10 cellular contexts compared by ENCODE assay signal in the genomic region with DNA sequence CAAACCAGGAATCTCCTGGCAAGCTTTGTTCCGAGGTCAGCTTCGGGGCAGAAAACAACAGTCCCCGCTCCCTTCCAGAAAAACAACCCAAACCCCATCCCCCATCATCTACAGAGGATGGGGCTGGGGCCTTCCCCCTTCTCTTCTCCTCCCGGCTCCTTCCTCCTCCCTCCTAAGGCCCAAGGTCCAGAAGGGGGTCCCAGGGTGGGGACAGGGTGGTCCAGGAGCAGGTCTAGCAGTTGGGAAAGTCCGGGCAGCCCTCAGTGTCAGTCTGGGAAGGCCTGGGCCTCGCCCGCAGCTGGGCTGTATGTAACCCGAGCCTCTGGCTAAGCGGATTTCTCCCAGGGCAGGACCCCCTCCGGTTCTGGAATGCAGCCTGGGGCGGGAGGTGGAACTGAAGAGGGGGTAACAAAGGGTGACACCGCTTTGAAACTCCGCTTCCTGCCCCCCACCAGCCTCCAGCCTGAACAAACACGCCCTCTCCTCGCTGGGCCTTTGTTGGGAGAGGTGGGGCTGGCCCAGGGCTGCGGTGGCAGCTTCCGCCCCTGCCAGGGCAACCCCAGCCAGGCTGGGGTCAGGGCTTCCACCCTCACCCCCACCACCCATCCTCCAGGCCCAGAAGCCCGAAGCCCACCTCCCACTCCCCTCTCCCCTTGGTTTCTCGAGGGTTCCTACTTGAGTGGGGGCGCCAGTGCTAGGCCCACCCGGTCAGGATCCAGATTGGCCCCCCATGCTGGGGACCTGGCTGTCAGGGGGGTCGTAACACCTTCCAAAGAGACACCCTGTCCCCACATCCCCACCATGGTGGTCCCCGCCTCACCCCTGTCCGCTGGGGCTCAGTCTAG.
DNase-seq lines count a peak whose midpoint lies in the region; ATAC-seq lines count a peak whose summit lies in the region.
"Had no signal": no experiment of that assay in that cellular context is flagged by ENCODE, and none has a peak within 500 bp of the region (broad histone marks: within the 10 kb centered on the region; RNA-seq: fewer than 3 reads in every experiment).

No MANE protein-coding gene starts in this region.

- CTCF ChIA-PET in activated CD4-positive, alpha-beta memory T cell treated with anti-CD3 and anti-CD28 coated beads for 36 hours (lab: Charles Lee), result no interaction called here

- no peak for ATAC-seq in Right ventricle myocardium inferior
- no peak for ATAC-seq in Right ventricle myocardium superior (ENCODE audit: poor library complexity)
- no peak for ATAC-seq in activated CD4-positive, CD25-positive, alpha-beta regulatory T cell treated with anti-CD3 and anti-CD28 coated beads, Interleukin-2, amount 50 U/mL, for 24 hours

- peaks cover 3% of the 10 kb centered on the region for H3K4me1 ChIP-seq in adipocyte (ENCODE audit: control insufficient read depth, insufficient read depth, low read length)
- H3K4me1 ChIP-seq: psoas muscle had no signal

- no peaks in the 10 kb centered on the region for H3K9me3 ChIP-seq in adipocyte (ENCODE audit: control insufficient read depth, low read length)
- H3K9me3 ChIP-seq: psoas muscle had no signal

- H3K27me3 ChIP-seq in adipocyte (replicated peaks; ENCODE audit: control insufficient read depth, insufficient read depth, low read length), result no peaks in the 10 kb centered on the region

- H3K36me3 ChIP-seq in adipocyte (ENCODE audit: control insufficient read depth, insufficient read depth, low read length, severe bottlenecking), result no peaks in the 10 kb centered on the region

- H3K9me3 Mint-ChIP-seq in activated CD4-positive, alpha-beta memory T cell treated with anti-CD3 and anti-CD28 coated beads for 36 hours, result no peaks in the 10 kb centered on the region
- H3K9me3 Mint-ChIP-seq in activated T-helper 1 cell treated with anti-CD3 and anti-CD28 coated beads, Interleukin-12 subunit alpha, Interleukin-12 subunit beta, Interleukin-2, Interleukin-4 antibody, amounts not matched to agents 30 ng/mL and 10 ng/mL and 1 ng/mL, durations not matched to agents 14 hours and 24 hours and 36 hours, result no peaks in the 10 kb centered on the region

- H3K9ac ChIP-seq in adipocyte (ENCODE audit: low read length), result no peak overlapping the region

- H3K36me3 Mint-ChIP-seq in activated CD4-positive, alpha-beta memory T cell treated with anti-CD3 and anti-CD28 coated beads for 36 hours, result no peaks in the 10 kb centered on the region
- no peaks in the 10 kb centered on the region for H3K36me3 Mint-ChIP-seq in activated T-helper 1 cell treated with anti-CD3 and anti-CD28 coated beads, Interleukin-12 subunit alpha, Interleukin-12 subunit beta, Interleukin-2, Interleukin-4 antibody, amounts not matched to agents 30 ng/mL and 10 ng/mL and 1 ng/mL, durations not matched to agents 14 hours and 24 hours and 36 hours (ENCODE audit: low read depth)

- peak overlapping the region; percentile 44 for H3K27ac ChIP-seq in temporal lobe (ENCODE audit: low read depth, low read length)
- H3K27ac ChIP-seq: psoas muscle had no signal

- POLR2A ChIA-PET in activated CD4-positive, alpha-beta memory T cell treated with anti-CD3 and anti-CD28 coated beads for 36 hours (lab: Charles Lee), result no interaction called here

- H3K27ac Mint-ChIP-seq in activated CD4-positive, alpha-beta memory T cell treated with anti-CD3 and anti-CD28 coated beads for 36 hours, result no peak overlapping the region
- H3K27ac Mint-ChIP-seq in activated T-helper 1 cell treated with anti-CD3 and anti-CD28 coated beads, Interleukin-12 subunit alpha, Interleukin-12 subunit beta, Interleukin-2, Interleukin-4 antibody, amounts not matched to agents 30 ng/mL and 10 ng/mL and 1 ng/mL, durations not matched to agents 14 hours and 24 hours and 36 hours, result no peak overlapping the region
- H3K27ac Mint-ChIP-seq: B cell had no signal

- intact Hi-C loops in Right ventricle myocardium inferior (cut with DNase I), result no loop called here
- intact Hi-C loops in Right ventricle myocardium superior (cut with DNase I), result no loop called here
- intact Hi-C loops in activated CD4-positive, alpha-beta memory T cell treated with anti-CD3 and anti-CD28 coated beads for 36 hours (cut with micrococcal nuclease), result no loop called here
- intact Hi-C loops in activated T-helper 1 cell treated with anti-CD3 and anti-CD28 coated beads, Interleukin-12 subunit alpha, Interleukin-12 subunit beta, Interleukin-2, Interleukin-4 antibody, amounts not matched to agents 30 ng/mL and 10 ng/mL and 1 ng/mL, durations not matched to agents 14 hours and 24 hours and 36 hours (cut with micrococcal nuclease), result no loop called here

- DNase-seq in Right ventricle myocardium inferior (ENCODE audit: missing footprints) (peak; percentile 40), Right ventricle myocardium superior (no peak), adipocyte (ENCODE audit: low read depth) (peak; percentile 74), kidney tubule cell (ENCODE audit: low spot score) (peak; percentile 56)
- no peak for DNase-seq in activated CD4-positive, alpha-beta memory T cell treated with anti-CD3 and anti-CD28 coated beads for 36 hours
- no peak for DNase-seq in activated T-helper 1 cell treated with anti-CD3 and anti-CD28 coated beads, Interleukin-12 subunit alpha, Interleukin-12 subunit beta, Interleukin-2, Interleukin-4 antibody, amounts not matched to agents 30 ng/mL and 10 ng/mL and 1 ng/mL, durations not matched to agents 14 hours and 24 hours and 36 hours (ENCODE audit: low spot score)
- DNase-seq: psoas muscle had no signal

- no peak overlapping the region for H3K4me3 Mint-ChIP-seq in activated CD4-positive, alpha-beta memory T cell treated with anti-CD3 and anti-CD28 coated beads for 36 hours
- H3K4me3 Mint-ChIP-seq in activated T-helper 1 cell treated with anti-CD3 and anti-CD28 coated beads, Interleukin-12 subunit alpha, Interleukin-12 subunit beta, Interleukin-2, Interleukin-4 antibody, amounts not matched to agents 30 ng/mL and 10 ng/mL and 1 ng/mL, durations not matched to agents 14 hours and 24 hours and 36 hours, result no peak overlapping the region
- H3K4me3 Mint-ChIP-seq: B cell had no signal

- H3K4me3 ChIP-seq in adipocyte (ENCODE audit: low read length), result no peak overlapping the region
- H3K4me3 ChIP-seq: psoas muscle had no signal

- H3K27me3 Mint-ChIP-seq in activated CD4-positive, alpha-beta memory T cell treated with anti-CD3 and anti-CD28 coated beads for 36 hours, result no peaks in the 10 kb centered on the region
- H3K27me3 Mint-ChIP-seq in activated T-helper 1 cell treated with anti-CD3 and anti-CD28 coated beads, Interleukin-12 subunit alpha, Interleukin-12 subunit beta, Interleukin-2, Interleukin-4 antibody, amounts not matched to agents 30 ng/mL and 10 ng/mL and 1 ng/mL, durations not matched to agents 14 hours and 24 hours and 36 hours (ENCODE audit: insufficient read depth), result peaks cover 6% of the 10 kb centered on the region

- H3K4me1 Mint-ChIP-seq in activated CD4-positive, alpha-beta memory T cell treated with anti-CD3 and anti-CD28 coated beads for 36 hours (ENCODE audit: low read depth), result no peaks in the 10 kb centered on the region
- no peaks in the 10 kb centered on the region for H3K4me1 Mint-ChIP-seq in activated T-helper 1 cell treated with anti-CD3 and anti-CD28 coated beads, Interleukin-12 subunit alpha, Interleukin-12 subunit beta, Interleukin-2, Interleukin-4 antibody, amounts not matched to agents 30 ng/mL and 10 ng/mL and 1 ng/mL, durations not matched to agents 14 hours and 24 hours and 36 hours (ENCODE audit: low read depth)
- H3K4me1 Mint-ChIP-seq: B cell had no signal

Comparison
In these comparisons a context has a peak if more than half of its experiments do, and no peak if none do; other contexts are left out.
1. DNase-seq: peak in Right ventricle myocardium inferior (single experiment), adipocyte (single experiment) and kidney tubule cell (single experiment); none in Right ventricle myocardium superior (single experiment), activated CD4-positive, alpha-beta memory T cell treated with anti-CD3 and anti-CD28 coated beads for 36 hours (single experiment) and activated T-helper 1 cell treated with anti-CD3 and anti-CD28 coated beads, Interleukin-12 subunit alpha, Interleukin-12 subunit beta, Interleukin-2, Interleukin-4 antibody, amounts not matched to agents 30 ng/mL and 10 ng/mL and 1 ng/mL, durations not matched to agents 14 hours and 24 hours and 36 hours (single experiment).